In the genomic region with DNA sequence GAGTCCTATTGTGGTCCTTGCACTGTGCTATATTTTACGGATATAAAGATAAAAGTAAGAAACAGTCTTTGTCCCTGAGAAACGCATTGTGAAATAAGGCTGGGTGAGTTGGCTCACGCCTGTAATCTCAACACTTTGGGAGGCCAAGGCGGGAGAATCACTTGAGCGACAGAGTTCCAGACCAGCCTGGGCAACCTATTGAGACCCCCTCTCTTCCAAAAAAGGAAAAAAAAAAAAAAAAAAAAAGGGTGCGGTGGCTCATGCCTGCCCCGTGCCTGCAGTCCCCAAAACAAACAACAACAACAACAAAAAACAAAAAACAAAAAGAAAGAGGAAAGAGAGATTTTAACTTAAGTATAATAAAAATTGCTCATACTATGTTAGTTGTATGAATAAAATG, we compare ENCODE assay signal across 8 cellular contexts. TPM values are rescaled to one million over a fixed set of nuclear protein-coding genes. Genes with fewer than 3 reads are reported as not detected.
DNase-seq lines count a peak whose midpoint lies in the region; ATAC-seq and TF ChIP-seq lines count a peak whose summit lies in the region.

No MANE protein-coding gene starts in this region.

- TF ChIP-seq RAD21 in neural cell (conservative IDR thresholded peaks at IDR 0.05): no peak

- H3K36me3 ChIP-seq in Caco-2 (ENCODE audit: control insufficient read depth, insufficient read depth, low read length): no peaks in the 10 kb centered on the region
- no peaks in the 10 kb centered on the region for H3K36me3 ChIP-seq in neural cell (ENCODE audit: insufficient read depth, low read length)

- no peaks in the 10 kb centered on the region for H4K20me1 ChIP-seq in neural cell (ENCODE audit: insufficient read depth)

- H3K4me2 ChIP-seq in neural cell (ENCODE audit: low read length): peak overlapping the region; percentile 65

- in situ Hi-C loops in ACHN (cut with HindIII; ENCODE audit: low pct_ligation_motif_present, low pct_unique_long_range_greater_than_20kb, low sequenced_read_pairs): no loop called here

- peak overlapping the region; percentile 74 for H3K4me3 ChIP-seq in Caco-2 (ENCODE audit: low read depth, low read length)
- peak overlapping the region; percentile 61 for H3K4me3 ChIP-seq in NB4 (ENCODE audit: low read depth, low read length)
- peak overlapping the region; percentile 93 for H3K4me3 ChIP-seq in neural cell (ENCODE audit: low read length)

- no peak overlapping the region for H3K27ac Mint-ChIP-seq in Caco-2 (ENCODE audit: unreplicated experiment)

- TF ChIP-seq CTCF in Caco-2 (IDR thresholded peaks at IDR 0.05; ENCODE audit: insufficient read depth in 1 of 2, low read depth in 1 of 2, low read length in 1 of 2, severe bottlenecking in 1 of 2, unreplicated experiment in 1 of 2) (no peak), NB4 (IDR thresholded peaks at IDR 0.05; ENCODE audit: low read depth, low read length) (no peak), neural cell (IDR thresholded peaks at IDR 0.05; ENCODE audit: poor library complexity, severe bottlenecking) (no peak)

- peak overlapping the region; percentile 95 for H3K4me3 Mint-ChIP-seq in Caco-2 (ENCODE audit: unreplicated experiment)

- no peaks in the 10 kb centered on the region for H3K9me2 ChIP-seq in neural cell (ENCODE audit: insufficient read depth, low read length)

- TF ChIP-seq POLR2A in NB4 (IDR thresholded peaks at IDR 0.05; ENCODE audit: extremely low read depth, insufficient read length): no peak

- H3K9ac ChIP-seq in neural cell (ENCODE audit: low read length): peak overlapping the region; percentile 79

- no peak for TF ChIP-seq EP300 in neural cell (conservative IDR thresholded peaks at IDR 0.05; ENCODE audit: poor library complexity, severe bottlenecking)

- H3F3A ChIP-seq in neural cell (ENCODE audit: insufficient read depth, low read length, poor library complexity, severe bottlenecking): no peaks in the 10 kb centered on the region

- POLR2A ChIA-PET in Caco-2 (lab: Charles Lee): interaction anchor here (0.6 to 1.2 kb wide), 5 partner anchors 58 to 141 kb away, joined by 3 to 6 read pairs (median 3); no protein-coding TSS in a partner anchor

- H3K27me3 ChIP-seq in Caco-2 (replicated peaks; ENCODE audit: control insufficient read depth, insufficient read depth, low read length) (no peaks in the 10 kb centered on the region), neural cell (ENCODE audit: insufficient read depth, low read depth, low read length) (no peaks in the 10 kb centered on the region)

- no peaks in the 10 kb centered on the region for H3K9me3 Mint-ChIP-seq in Caco-2 (ENCODE audit: unreplicated experiment)

- intact Hi-C loops in Caco-2 (cut with micrococcal nuclease; ENCODE audit: unreplicated experiment): loop anchor here (1.0 to 10.0 kb wide), 5 partner anchors 33 to 236 kb away; no protein-coding TSS in a partner anchor

- peaks cover 25% of the 10 kb centered on the region; the same call in 1 of the 2 replicates for H3K4me1 ChIP-seq in Caco-2

- H3K27ac ChIP-seq in neural cell (ENCODE audit: low read length): peak overlapping the region; percentile 70

- no TSS peak for BruUV-seq in Caco-2 (replicated peaks; lab: Mats Ljungman, UMichigan)

- H3K36me3 Mint-ChIP-seq in Caco-2 (ENCODE audit: insufficient read depth, unreplicated experiment): peaks cover 17% of the 10 kb centered on the region

- no peak for ATAC-seq in left lobe of liver

- H3K27me3 Mint-ChIP-seq in Caco-2 (ENCODE audit: insufficient read depth, unreplicated experiment): no peaks in the 10 kb centered on the region

- peak overlapping the region; percentile 75 for H2AFZ ChIP-seq in neural cell (ENCODE audit: low read depth, low read length)

- peaks cover 31% of the 10 kb centered on the region for H3K79me2 ChIP-seq in neural cell (replicated peaks; ENCODE audit: insufficient read depth, low read length)

- DNase-seq in Caco-2: no peak
- peak; percentile 50 for DNase-seq in NB4 (ENCODE audit: low read depth)
- peak; percentile 24 for DNase-seq in dedifferentiated amniotic fluid mesenchymal stem cell (ENCODE audit: extremely low spot score)
- no peak for DNase-seq in germinal center (ENCODE audit: low spot score)
- DNase-seq in left lobe of liver (ENCODE audit: low spot score): no peak
- DNase-seq in ACHN: no peak
- no peak for DNase-seq in COLO668 (lab: John Stamatoyannopoulos, UW; ENCODE audit: unreplicated experiment)

- peaks cover 8% of the 10 kb centered on the region for H3K4me1 Mint-ChIP-seq in Caco-2 (ENCODE audit: low read depth, unreplicated experiment)

- no peaks in the 10 kb centered on the region for H3K9me3 ChIP-seq in Caco-2
- no peaks in the 10 kb centered on the region for H3K9me3 ChIP-seq in neural cell (ENCODE audit: low read length)

- CTCF ChIA-PET in Caco-2 (lab: Charles Lee): interaction anchor here (1.0 kb wide), 1 partner anchor 103 kb away, joined by 4 read pairs; no protein-coding TSS in a partner anchor

TF ChIP-seq in neural cell, 6 proteins besides CTCF, POLR2A, EP300 and RAD21:
- TF ChIP-seq, protein P1, sequence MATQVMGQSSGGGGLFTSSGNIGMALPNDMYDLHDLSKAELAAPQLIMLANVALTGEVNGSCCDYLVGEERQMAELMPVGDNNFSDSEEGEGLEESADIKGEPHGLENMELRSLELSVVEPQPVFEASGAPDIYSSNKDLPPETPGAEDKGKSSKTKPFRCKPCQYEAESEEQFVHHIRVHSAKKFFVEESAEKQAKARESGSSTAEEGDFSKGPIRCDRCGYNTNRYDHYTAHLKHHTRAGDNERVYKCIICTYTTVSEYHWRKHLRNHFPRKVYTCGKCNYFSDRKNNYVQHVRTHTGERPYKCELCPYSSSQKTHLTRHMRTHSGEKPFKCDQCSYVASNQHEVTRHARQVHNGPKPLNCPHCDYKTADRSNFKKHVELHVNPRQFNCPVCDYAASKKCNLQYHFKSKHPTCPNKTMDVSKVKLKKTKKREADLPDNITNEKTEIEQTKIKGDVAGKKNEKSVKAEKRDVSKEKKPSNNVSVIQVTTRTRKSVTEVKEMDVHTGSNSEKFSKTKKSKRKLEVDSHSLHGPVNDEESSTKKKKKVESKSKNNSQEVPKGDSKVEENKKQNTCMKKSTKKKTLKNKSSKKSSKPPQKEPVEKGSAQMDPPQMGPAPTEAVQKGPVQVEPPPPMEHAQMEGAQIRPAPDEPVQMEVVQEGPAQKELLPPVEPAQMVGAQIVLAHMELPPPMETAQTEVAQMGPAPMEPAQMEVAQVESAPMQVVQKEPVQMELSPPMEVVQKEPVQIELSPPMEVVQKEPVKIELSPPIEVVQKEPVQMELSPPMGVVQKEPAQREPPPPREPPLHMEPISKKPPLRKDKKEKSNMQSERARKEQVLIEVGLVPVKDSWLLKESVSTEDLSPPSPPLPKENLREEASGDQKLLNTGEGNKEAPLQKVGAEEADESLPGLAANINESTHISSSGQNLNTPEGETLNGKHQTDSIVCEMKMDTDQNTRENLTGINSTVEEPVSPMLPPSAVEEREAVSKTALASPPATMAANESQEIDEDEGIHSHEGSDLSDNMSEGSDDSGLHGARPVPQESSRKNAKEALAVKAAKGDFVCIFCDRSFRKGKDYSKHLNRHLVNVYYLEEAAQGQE (IDR thresholded peaks at IDR 0.05; ENCODE audit: borderline replicate concordance): no peak
- no peak for TF ChIP-seq SMC3 (conservative IDR thresholded peaks at IDR 0.05; ENCODE audit: poor library complexity)
- TF ChIP-seq EZH2 (IDR thresholded peaks at IDR 0.05; ENCODE audit: borderline replicate concordance, insufficient read depth, low read length, poor library complexity, severe bottlenecking): no peak
- TF ChIP-seq MXI1 (conservative IDR thresholded peaks at IDR 0.05; ENCODE audit: poor library complexity, severe bottlenecking): no peak
- no peak for TF ChIP-seq TAF1 (IDR thresholded peaks at IDR 0.05; ENCODE audit: low read depth)
- TF ChIP-seq POLR2AphosphoS5 (IDR thresholded peaks at IDR 0.05): no peak
TF ChIP-seq in neural cell: peak in this region for 0.

RNA-seq across cellular contexts. Expression of a gene that starts 0.6 kb away (rescaled TPM):
- 59.8 and 63.5 TPM in 2 replicates for total RNA-seq in Caco-2 (2022)
- 4.2 and 4.9 TPM in 2 replicates for polyA plus RNA-seq in neural cell
- 19.7 and 24.1 TPM in 2 replicates for polyA minus RNA-seq in neural cell
- total RNA-seq in left lobe of liver: 44.6 TPM

Comparison
In these comparisons a context has a peak if more than half of its experiments do, and no peak if none do; other contexts are left out.
1. DNase-seq: peak in NB4 (single experiment) and dedifferentiated amniotic fluid mesenchymal stem cell (single experiment); none in Caco-2 (0 of 2), germinal center (single experiment), left lobe of liver (single experiment), ACHN (single experiment) and COLO668 (single experiment).
2. Peak in every context shown above with its lines, with median percentiles within 50 percentile points of each other: H3K4me3 ChIP-seq.